Comparison of ENCODE assay signal across 8 cellular contexts in the genomic region with DNA sequence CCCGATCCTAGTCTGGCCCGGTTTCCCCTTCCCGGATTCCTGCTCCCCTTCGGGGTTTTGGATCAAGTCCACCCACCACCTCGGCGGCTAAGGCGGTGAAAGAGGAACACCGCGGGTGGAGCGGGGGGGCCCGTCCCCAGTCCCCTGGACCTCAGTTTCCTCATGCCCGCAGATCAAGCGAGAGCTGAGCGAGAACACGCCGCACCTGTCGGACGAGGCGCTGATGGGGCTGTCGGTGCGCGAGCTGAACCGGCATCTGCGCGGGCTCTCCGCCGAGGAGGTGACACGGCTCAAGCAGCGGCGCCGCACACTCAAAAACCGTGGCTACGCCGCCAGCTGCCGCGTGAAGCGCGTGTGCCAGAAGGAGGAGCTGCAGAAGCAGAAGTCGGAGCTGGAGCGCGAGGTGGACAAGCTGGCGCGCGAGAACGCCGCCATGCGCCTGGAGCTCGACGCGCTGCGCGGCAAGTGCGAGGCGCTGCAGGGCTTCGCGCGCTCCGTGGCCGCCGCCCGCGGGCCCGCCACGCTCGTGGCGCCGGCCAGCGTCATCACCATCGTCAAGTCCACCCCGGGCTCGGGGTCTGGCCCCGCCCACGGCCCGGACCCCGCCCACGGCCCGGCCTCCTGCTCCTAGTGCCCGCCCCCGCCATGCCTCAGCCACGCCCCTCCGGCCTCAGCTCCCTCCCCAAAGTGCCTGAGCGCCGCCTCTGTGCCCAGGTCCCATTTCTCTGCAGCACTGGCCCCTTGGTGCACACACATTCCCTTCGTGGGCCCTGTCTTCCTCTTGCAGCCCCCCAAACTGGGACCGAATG. TPM values are rescaled to one million over a fixed set of nuclear protein-coding genes. Genes with fewer than 3 reads are reported as not detected.
DNase-seq lines count a peak whose midpoint lies in the region; ATAC-seq and TF ChIP-seq lines count a peak whose summit lies in the region.

No MANE protein-coding gene starts in this region.

- DNase-seq in SK-N-SH (peak; percentile 85), activated B cell treated with CpG ODN at 0.5 μM for 24 hours (peak; percentile 68), left lung (peak; percentile 78 to 91), HCEC 1CT (no peak), DMS 273 treated with DMSO at 0.1 percent for 48 hours (lab: John Stamatoyannopoulos, UW) (no peak)
- peak; percentile 55 to 59 for DNase-seq in central memory CD8-positive, alpha-beta T cell (ENCODE audit: low spot score in 2 of 2)
- peak in 2 of 3 donors; percentile 34 to 77 for DNase-seq in stimulated activated CD4-positive, alpha-beta T cell treated with anti-CD3 and anti-CD28 coated beads, TNF-alpha, amount 100 ng/mL, for 48 hours (ENCODE audit: low read depth in 3 of 3)

- CTCF ChIA-PET in SK-N-SH (lab: Yijun Ruan, JAX), result no interaction called here
- CTCF ChIA-PET in activated B cell treated with CpG ODN at 0.5 μM for 24 hours (lab: Charles Lee), result interaction anchor here (0.9 to 1.9 kb wide), 4 partner anchors 11 to 358 kb away, joined by 3 to 8 read pairs (median 6); no protein-coding TSS in a partner anchor

- H3K36me3 ChIP-seq in SK-N-SH (replicated peaks in 1 of 2; ENCODE audit: control insufficient read depth in 1 of 2, insufficient read depth in 2 of 2, low read length in 1 of 2) (no peaks in the 10 kb centered on the region), left lung (peaks cover 0 to 25% of the 10 kb centered on the region in 2 donors)

- H3K27me3 Mint-ChIP-seq in activated B cell treated with CpG ODN at 0.5 μM for 24 hours, result no peaks in the 10 kb centered on the region
- no peaks in the 10 kb centered on the region for H3K27me3 Mint-ChIP-seq in central memory CD8-positive, alpha-beta T cell

- no peaks in the 10 kb centered on the region for H3K9me2 ChIP-seq in SK-N-SH

- H3K27ac ChIP-seq in SK-N-SH (ENCODE audit: low read depth in 2 of 2, low read length in 1 of 2) (no peak overlapping the region), left lung (peak overlapping the region in 1 of 2 donors; percentile 65)

- no peaks in the 10 kb centered on the region for H3K27me3 ChIP-seq in SK-N-SH (ENCODE audit: insufficient read depth)
- H3K27me3 ChIP-seq in left lung, result no peaks in the 10 kb centered on the region

- intact Hi-C loops in activated B cell treated with CpG ODN at 0.5 μM for 24 hours (cut with micrococcal nuclease) (loop anchor here (1.0 to 5.0 kb wide), 4 partner anchors 12 to 356 kb away; partner anchors contain the start of genes BAIAP2L2, DMC1 and PLA2G6), left lung (cut with DNase I) (no loop called here)

- H3K4me2 ChIP-seq in SK-N-SH, result no peak overlapping the region

- peak overlapping the region; percentile 18 for H3K27ac Mint-ChIP-seq in activated B cell treated with CpG ODN at 0.5 μM for 24 hours
- H3K27ac Mint-ChIP-seq in central memory CD8-positive, alpha-beta T cell (ENCODE audit: low read depth), result peak overlapping the region; percentile 82

- H3K9me3 ChIP-seq in SK-N-SH, result no peaks in the 10 kb centered on the region
- H3K9me3 ChIP-seq in left lung, result no peaks in the 10 kb centered on the region

- no peak overlapping the region for H2AFZ ChIP-seq in SK-N-SH (ENCODE audit: low read depth)

- H3K79me2 ChIP-seq in SK-N-SH (ENCODE audit: insufficient read depth), result peaks cover 15% of the 10 kb centered on the region; the same call in 1 of the 2 replicates

- H3K36me3 Mint-ChIP-seq in activated B cell treated with CpG ODN at 0.5 μM for 24 hours (ENCODE audit: low read depth), result no peaks in the 10 kb centered on the region
- H3K36me3 Mint-ChIP-seq in central memory CD8-positive, alpha-beta T cell (ENCODE audit: insufficient read depth), result peaks cover 29% of the 10 kb centered on the region

- no peak overlapping the region for H3K4me3 ChIP-seq in SK-N-SH (ENCODE audit: low read depth in 2 of 2, low read length in 1 of 2)
- peak overlapping the region; percentile 1 to 22 for H3K4me3 ChIP-seq in left lung

- TF ChIP-seq RAD21 in SK-N-SH (IDR thresholded peaks at IDR 0.05; ENCODE audit: low read length), result no peak

- H3F3A ChIP-seq in SK-N-SH (replicated peaks; ENCODE audit: insufficient read depth), result peaks cover 4% of the 10 kb centered on the region

- no peaks in the 10 kb centered on the region for H4K20me1 ChIP-seq in SK-N-SH (ENCODE audit: insufficient read depth)

- 96% methylated on average over 14 of the region's 85 CpGs for WGBS in SK-N-SH (ENCODE audit: low lambda C conversion rate)

- H3K4me1 ChIP-seq in SK-N-SH (ENCODE audit: control insufficient read depth in 1 of 2, insufficient read depth in 2 of 2, low read depth in 1 of 2, low read length in 1 of 2) (peaks cover 0 to 14% of the 10 kb centered on the region in 2 experiments; a peak in 2 of 4 replicates), left lung (peaks cover 25 to 65% of the 10 kb centered on the region in 2 donors)

- H3K9me3 Mint-ChIP-seq in activated B cell treated with CpG ODN at 0.5 μM for 24 hours, result no peaks in the 10 kb centered on the region
- H3K9me3 Mint-ChIP-seq in central memory CD8-positive, alpha-beta T cell, result no peaks in the 10 kb centered on the region

- H3K4me3 Mint-ChIP-seq in activated B cell treated with CpG ODN at 0.5 μM for 24 hours, result peak overlapping the region; percentile 71
- H3K4me3 Mint-ChIP-seq in central memory CD8-positive, alpha-beta T cell, result peak overlapping the region; percentile 13

- no peak for ATAC-seq in SK-N-SH treated with all-trans-retinoic acid at 6 μM for 48 hours
- peak; percentile 89 for ATAC-seq in activated B cell treated with CpG ODN at 0.5 μM for 24 hours (ENCODE audit: low read depth)
- peak; percentile 49 for ATAC-seq in central memory CD8-positive, alpha-beta T cell (replicated peaks; ENCODE audit: extremely low read depth, poor library complexity, severe bottlenecking)
- peak; percentile 68 for ATAC-seq in left lung

- POLR2A ChIA-PET in SK-N-SH (lab: Yijun Ruan, JAX) (no interaction called here), activated B cell treated with CpG ODN at 0.5 μM for 24 hours (lab: Charles Lee) (interaction anchor here (0.8 to 2.5 kb wide), 2 partner anchors 12 to 33 kb away, joined by 4 to 9 read pairs; partner anchors contain the start of genes MAFF and PLA2G6)

- peaks cover 24% of the 10 kb centered on the region for H3K4me1 Mint-ChIP-seq in activated B cell treated with CpG ODN at 0.5 μM for 24 hours
- H3K4me1 Mint-ChIP-seq in central memory CD8-positive, alpha-beta T cell, result peaks cover 24% of the 10 kb centered on the region

- TF ChIP-seq CTCF in SK-N-SH (IDR thresholded peaks at IDR 0.05) (no peak), activated B cell treated with CpG ODN at 0.5 μM for 24 hours (IDR thresholded peaks at IDR 0.05) (no peak), left lung (IDR thresholded peaks at IDR 0.05) (no peak)

- TF ChIP-seq EP300 in SK-N-SH (IDR thresholded peaks at IDR 0.05; ENCODE audit: borderline replicate concordance in 1 of 2, low read depth in 1 of 2, low read length in 1 of 2), result no peak

- H3K9ac ChIP-seq in SK-N-SH, result no peak overlapping the region

TF ChIP-seq in SK-N-SH, 30 proteins besides CTCF, POLR2A, EP300 and RAD21:
- TF ChIP-seq FOXJ3 (CRISPR knock-in tag; IDR thresholded peaks at IDR 0.05), result no peak
- no peak for TF ChIP-seq MAX (IDR thresholded peaks at IDR 0.05; ENCODE audit: low read depth)
- TF ChIP-seq GATA2 (CRISPR knock-in tag; IDR thresholded peaks at IDR 0.05), result no peak
- no peak for TF ChIP-seq POLR2AphosphoS5 (IDR thresholded peaks at IDR 0.05; ENCODE audit: low read depth, low read length)

TF ChIP-seq in SK-N-SH treated with all-trans-retinoic acid at 6 μM for 48 hours, 23 proteins besides CTCF, POLR2A, EP300 and RAD21:
- no peak for TF ChIP-seq OSR1 (CRISPR knock-in tag; IDR thresholded peaks at IDR 0.05)

RNA-seq across cellular contexts. Expression of gene MAFF, which starts 12.7 kb away (rescaled TPM):
- polyA plus RNA-seq in SK-N-SH (2012; rRNA removed), result 7.9 and 8.2 TPM in 2 replicates
- polyA plus RNA-seq in SK-N-SH (2012; cell fraction: cytosol; rRNA removed), result 7.0 and 7.4 TPM in 2 replicates
- polyA plus RNA-seq in SK-N-SH (2012; cell fraction: nucleus; rRNA removed), result 9.6 and 10.1 TPM in 2 replicates
- total RNA-seq in activated B cell treated with CpG ODN at 0.5 μM for 24 hours, result 2.3 and 4.5 TPM in 2 replicates
- total RNA-seq in left lung, result 10 to 100 TPM; 12.1 to 17.1 TPM

RNA-seq across cellular contexts. Expression of gene PLA2G6, which starts 32.8 kb away (rescaled TPM):
- 10.5 and 14.5 TPM in 2 replicates for polyA plus RNA-seq in SK-N-SH (2012; rRNA removed)
- polyA plus RNA-seq in SK-N-SH (2012; cell fraction: cytosol; rRNA removed), result 1.7 and 2.8 TPM in 2 replicates
- 89.3 and 95.1 TPM in 2 replicates for polyA plus RNA-seq in SK-N-SH (2012; cell fraction: nucleus; rRNA removed)
- total RNA-seq in activated B cell treated with CpG ODN at 0.5 μM for 24 hours, result 53.0 and 64.0 TPM in 2 replicates
- 10 to 100 TPM; 30.9 to 39.0 TPM for total RNA-seq in left lung

RNA-seq across cellular contexts. Expression of gene TMEM184B, which starts 58.4 kb away (rescaled TPM):
- 17.4 and 25.3 TPM in 2 replicates for polyA plus RNA-seq in SK-N-SH (2012; rRNA removed)
- 13.1 and 18.7 TPM in 2 replicates for polyA plus RNA-seq in SK-N-SH (2012; cell fraction: cytosol; rRNA removed)
- polyA plus RNA-seq in SK-N-SH (2012; cell fraction: nucleus; rRNA removed), result 42.9 and 45.0 TPM in 2 replicates
- total RNA-seq in activated B cell treated with CpG ODN at 0.5 μM for 24 hours (17.4 and 24.0 TPM in 2 replicates), left lung (10 to 100 TPM; 84.5 to 98.3 TPM)

Comparison
In these comparisons a context has a peak if more than half of its experiments do, and no peak if none do; other contexts are left out.
1. DNase-seq: peak in SK-N-SH (single experiment), activated B cell treated with CpG ODN at 0.5 μM for 24 hours (single experiment), central memory CD8-positive, alpha-beta T cell (2 of 2), left lung (2 of 2) and stimulated activated CD4-positive, alpha-beta T cell treated with anti-CD3 and anti-CD28 coated beads, TNF-alpha, amount 100 ng/mL, for 48 hours (2 of 3); none in HCEC 1CT (single experiment) and DMS 273 treated with DMSO at 0.1 percent for 48 hours (single experiment).
2. H3K4me3 ChIP-seq: peak in left lung (2 of 2); none in SK-N-SH (0 of 2).